Comparison of ENCODE assay signal across 25 cellular contexts in the genomic region with DNA sequence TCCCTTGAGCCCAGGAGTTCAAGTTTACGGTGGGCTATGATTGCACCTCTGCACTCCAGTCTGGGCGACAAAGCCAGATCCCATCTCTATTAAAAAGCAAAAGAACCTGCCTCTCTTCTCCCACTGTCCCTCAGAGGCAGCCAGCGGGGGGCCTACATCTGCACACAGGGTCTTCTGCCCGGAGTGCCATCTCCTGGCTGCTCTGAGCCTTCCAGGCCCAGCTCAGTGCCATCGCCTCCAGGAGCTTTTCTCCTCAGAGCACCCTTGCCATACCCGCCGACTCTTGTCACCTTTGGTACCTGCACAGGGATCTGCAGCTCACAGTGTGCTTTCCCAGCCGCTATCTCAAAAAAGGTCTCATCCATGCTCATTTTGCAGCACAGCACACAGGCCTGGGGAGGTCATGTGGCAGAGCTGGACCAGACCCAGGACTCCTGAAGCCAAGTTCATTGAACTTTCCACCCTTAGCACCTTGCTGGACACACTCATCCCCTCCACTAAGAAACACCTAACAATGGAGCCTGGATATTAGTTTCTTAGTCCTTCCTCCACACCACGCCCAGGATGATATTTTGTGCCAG.
"Had no signal": no experiment of that assay in that cellular context is flagged by ENCODE, and none has a peak within 500 bp of the region (broad histone marks: within the 10 kb centered on the region; RNA-seq: fewer than 3 reads in every experiment).

No MANE protein-coding gene starts in this region.

- H3K27ac ChIP-seq: ascending aorta, coronary artery, pancreas, prostate gland, testis, transverse colon, uterus had no signal

- H3K27me3 Mint-ChIP-seq: activated CD4-positive, alpha-beta memory T cell treated with anti-CD3 and anti-CD28 coated beads for 36 hours; activated CD4-positive, alpha-beta T cell treated with anti-CD3 and anti-CD28 coated beads, Interleukin-2, amount 10 ng/mL, durations not matched to agents 24 days and 14 days; activated naive CD8-positive, alpha-beta T cell; effector memory CD8-positive, alpha-beta T cell; naive thymus-derived CD4-positive, alpha-beta T cell; stimulated activated naive B cell treated with anti-CD40 and anti-IgM and Interleukin-4, amounts not matched to agents 10 μg/mL and 1 μg/mL and 100 μg/mL, for 72 hours had no signal

- H3K4me3 Mint-ChIP-seq: activated CD4-positive, alpha-beta memory T cell treated with anti-CD3 and anti-CD28 coated beads for 36 hours; activated CD4-positive, alpha-beta T cell treated with anti-CD3 and anti-CD28 coated beads, Interleukin-2, amount 10 ng/mL, durations not matched to agents 24 days and 14 days; activated naive CD8-positive, alpha-beta T cell; activated T-cell treated with anti-CD3 and anti-CD28 coated beads, Interleukin-2, amount 50 U/mL, for 72 hours; brain; effector memory CD8-positive, alpha-beta T cell; naive thymus-derived CD4-positive, alpha-beta T cell; stimulated activated naive B cell treated with anti-CD40 and anti-IgM and Interleukin-4, amounts not matched to agents 10 μg/mL and 1 μg/mL and 100 μg/mL, for 72 hours had no signal

- H3K4me2 ChIP-seq: smooth muscle cell had no signal

- ATAC-seq: activated T-cell treated with anti-CD3 and anti-CD28 coated beads, Interleukin-2, amount 50 U/mL, for 72 hours; effector memory CD8-positive, alpha-beta T cell; pancreas had no signal

- H3K4me1 ChIP-seq: ascending aorta, pancreas, prostate gland, testis, transverse colon, uterus had no signal

- H3K9me3 ChIP-seq: ascending aorta, pancreas, prostate gland, testis, transverse colon, uterus had no signal

- H3K27ac Mint-ChIP-seq: activated CD4-positive, alpha-beta memory T cell treated with anti-CD3 and anti-CD28 coated beads for 36 hours; activated CD4-positive, alpha-beta T cell treated with anti-CD3 and anti-CD28 coated beads, Interleukin-2, amount 10 ng/mL, durations not matched to agents 24 days and 14 days; activated T-cell treated with anti-CD3 and anti-CD28 coated beads, Interleukin-2, amount 50 U/mL, for 72 hours; stimulated activated naive B cell treated with anti-CD40 and anti-IgM and Interleukin-4, amounts not matched to agents 10 μg/mL and 1 μg/mL and 100 μg/mL, for 72 hours had no signal

- H3K27me3 ChIP-seq: ascending aorta, pancreas, testis, transverse colon, uterus had no signal

- H3K36me3 Mint-ChIP-seq: activated CD4-positive, alpha-beta memory T cell treated with anti-CD3 and anti-CD28 coated beads for 36 hours; activated naive CD8-positive, alpha-beta T cell; brain; stimulated activated naive B cell treated with anti-CD40 and anti-IgM and Interleukin-4, amounts not matched to agents 10 μg/mL and 1 μg/mL and 100 μg/mL, for 72 hours had no signal

- H3K9me3 Mint-ChIP-seq: activated CD4-positive, alpha-beta memory T cell treated with anti-CD3 and anti-CD28 coated beads for 36 hours; activated CD4-positive, alpha-beta T cell treated with anti-CD3 and anti-CD28 coated beads, Interleukin-2, amount 10 ng/mL, durations not matched to agents 24 days and 14 days; activated T-cell treated with anti-CD3 and anti-CD28 coated beads, Interleukin-2, amount 50 U/mL, for 72 hours; brain; effector memory CD8-positive, alpha-beta T cell; stimulated activated naive B cell treated with anti-CD40 and anti-IgM and Interleukin-4, amounts not matched to agents 10 μg/mL and 1 μg/mL and 100 μg/mL, for 72 hours had no signal

- DNase-seq: activated CD4-positive, alpha-beta memory T cell treated with anti-CD3 and anti-CD28 coated beads for 36 hours; activated CD4-positive, alpha-beta T cell treated with anti-CD3 and anti-CD28 coated beads, Interleukin-2, amount 10 ng/mL, durations not matched to agents 24 days and 14 days; activated CD4-positive, CD25-positive, alpha-beta regulatory T cell treated with anti-CD3 and anti-CD28 coated beads, Interleukin-2, amount 50 U/mL, for 72 hours; activated naive CD4-positive, alpha-beta T cell treated with Interleukin-2 at 50 U/mL for 16 hours; activated T-cell treated with anti-CD3 and anti-CD28 coated beads, Interleukin-2, amount 50 U/mL, for 72 hours; effector memory CD8-positive, alpha-beta T cell; hippocampal formation; left cardiac atrium; midbrain; naive thymus-derived CD4-positive, alpha-beta T cell; nucleus accumbens; pancreas; retina; stimulated activated CD4-positive, alpha-beta T cell treated with anti-CD3 and anti-CD28 coated beads, Interleukin-1b, Interleukin-23, amount 100 ng/mL, for 48 hours; stimulated activated naive B cell treated with anti-CD40 and anti-IgM and Interleukin-4, amounts not matched to agents 10 μg/mL and 1 μg/mL and 100 μg/mL, for 72 hours; T-helper 9 cell; testis; transverse colon; uterus had no signal

- H3K36me3 ChIP-seq: ascending aorta, pancreas, prostate gland, transverse colon, uterus had no signal

- H3K4me3 ChIP-seq: ascending aorta, coronary artery, pancreas, prostate gland, smooth muscle cell, testis, transverse colon, uterus had no signal
